In genomic region chr4:148162554-148162953, GRCh38 we compare ENCODE assay signal across 19 cellular contexts.
DNase-seq lines count a peak whose midpoint lies in the region; ATAC-seq and TF ChIP-seq lines count a peak whose summit lies in the region.
"Had no signal": no experiment of that assay in that cellular context is flagged by ENCODE, and none has a peak within 500 bp of the region (broad histone marks: within the 10 kb centered on the region; RNA-seq: fewer than 3 reads in every experiment).

No MANE protein-coding gene starts in this region.

- H3K27me3 ChIP-seq in hepatocyte (no peaks in the 10 kb centered on the region), Peyer's patch (no peaks in the 10 kb centered on the region)

- no peaks in the 10 kb centered on the region for H4K20me1 ChIP-seq in hepatocyte (ENCODE audit: insufficient read depth, poor library complexity, severe bottlenecking)

- H3K27ac ChIP-seq in hepatocyte (no peak overlapping the region), Peyer's patch (peak overlapping the region in 1 of 4 donors; percentile 41)

- H3K9me3 ChIP-seq in hepatocyte (ENCODE audit: low read depth): no peaks in the 10 kb centered on the region
- H3K9me3 ChIP-seq in Peyer's patch: no peaks in the 10 kb centered on the region

- H3K4me2 ChIP-seq in hepatocyte: no peak overlapping the region

- H3K4me3 ChIP-seq in hepatocyte: no peak overlapping the region
- no peak overlapping the region for H3K4me3 ChIP-seq in Peyer's patch

- no peaks in the 10 kb centered on the region for H3K9me3 Mint-ChIP-seq in nephron progenitor cell
- no peaks in the 10 kb centered on the region for H3K9me3 Mint-ChIP-seq in T-helper 2 cell treated with Interferon-gamma antibody and Interleukin-4, amounts not matched to agents 5 μg/mL and 100 μg/mL, for 36 hours
- H3K9me3 Mint-ChIP-seq: CD14-positive monocyte had no signal

- peaks cover 75% of the 10 kb centered on the region for H3K4me1 Mint-ChIP-seq in nephron progenitor cell
- H3K4me1 Mint-ChIP-seq in T-helper 2 cell treated with Interferon-gamma antibody and Interleukin-4, amounts not matched to agents 5 μg/mL and 100 μg/mL, for 36 hours (ENCODE audit: low read depth): no peaks in the 10 kb centered on the region
- H3K4me1 Mint-ChIP-seq: B cell, CD14-positive monocyte had no signal

- peaks cover 27% of the 10 kb centered on the region for H3K4me1 ChIP-seq in hepatocyte (ENCODE audit: insufficient read depth)
- H3K4me1 ChIP-seq in Peyer's patch: peaks cover 0 to 27% (median 0%) of the 10 kb centered on the region in 4 donors

- H3K4me3 Mint-ChIP-seq in nephron progenitor cell: peak overlapping the region; percentile 1
- no peak overlapping the region for H3K4me3 Mint-ChIP-seq in T-helper 2 cell treated with Interferon-gamma antibody and Interleukin-4, amounts not matched to agents 5 μg/mL and 100 μg/mL, for 36 hours
- H3K4me3 Mint-ChIP-seq: B cell, CD14-positive monocyte had no signal

- DNase-seq in left ventricle myocardium superior: no peak
- no peak for DNase-seq in Right ventricle myocardium superior
- DNase-seq in hepatocyte (ENCODE audit: low spot score): peak; percentile 11
- DNase-seq in nephron progenitor cell: peak; percentile 10
- DNase-seq in Peyer's patch: no peak
- DNase-seq in occipital lobe (lab: John Stamatoyannopoulos, UW): no peak
- no peak for DNase-seq in T-helper 2 cell treated with Interferon-gamma antibody and Interleukin-4, amounts not matched to agents 5 μg/mL and 100 μg/mL, for 36 hours (ENCODE audit: low spot score)
- DNase-seq in HK-2 (ENCODE audit: unreplicated experiment): no peak
- DNase-seq: DMS53, GF-D8, Karpas-422, NCI-H1417, NCI-H187, NCI-H446 treated with DMSO at 0.1 percent for 48 hours, NCI-H526 treated with DMSO at 0.1 percent for 48 hours, OCI-M1, SHP77 treated with DMSO at 0.1 percent for 48 hours had no signal

- no peaks in the 10 kb centered on the region for H3K9me2 ChIP-seq in hepatocyte (replicated peaks; ENCODE audit: insufficient read depth)

- peak; percentile 50 for ATAC-seq in left ventricle myocardium superior
- no peak for ATAC-seq in Right ventricle myocardium superior (ENCODE audit: poor library complexity)

- 64% methylated on average over 5 of the region's 5 CpGs for WGBS in hepatocyte (ENCODE audit: low lambda C conversion rate, missing lambda C conversion rate)

- no peaks in the 10 kb centered on the region for H3K27me3 Mint-ChIP-seq in nephron progenitor cell (ENCODE audit: low read depth, poor library complexity)
- H3K27me3 Mint-ChIP-seq in T-helper 2 cell treated with Interferon-gamma antibody and Interleukin-4, amounts not matched to agents 5 μg/mL and 100 μg/mL, for 36 hours (ENCODE audit: low read depth): no peaks in the 10 kb centered on the region
- H3K27me3 Mint-ChIP-seq: B cell had no signal

- peak overlapping the region; percentile 95 for H3K27ac Mint-ChIP-seq in nephron progenitor cell
- H3K27ac Mint-ChIP-seq in T-helper 2 cell treated with Interferon-gamma antibody and Interleukin-4, amounts not matched to agents 5 μg/mL and 100 μg/mL, for 36 hours: no peak overlapping the region
- H3K27ac Mint-ChIP-seq: B cell had no signal

- H2AFZ ChIP-seq in hepatocyte: no peak overlapping the region

- no peaks in the 10 kb centered on the region for H3K36me3 Mint-ChIP-seq in nephron progenitor cell (ENCODE audit: low read depth)
- no peaks in the 10 kb centered on the region for H3K36me3 Mint-ChIP-seq in T-helper 2 cell treated with Interferon-gamma antibody and Interleukin-4, amounts not matched to agents 5 μg/mL and 100 μg/mL, for 36 hours (ENCODE audit: low read depth)
- H3K36me3 Mint-ChIP-seq: CD14-positive monocyte had no signal

- no peak for TF ChIP-seq POLR2A in Peyer's patch (IDR thresholded peaks at IDR 0.05)

- H3K36me3 ChIP-seq in hepatocyte (replicated peaks; ENCODE audit: insufficient read depth, low read depth) (no peaks in the 10 kb centered on the region), Peyer's patch (no peaks in the 10 kb centered on the region)

- H3K79me2 ChIP-seq in hepatocyte: no peaks in the 10 kb centered on the region

- intact Hi-C loops in left ventricle myocardium superior (cut with micrococcal nuclease) (no loop called here), Right ventricle myocardium superior (cut with DNase I) (no loop called here)

- TF ChIP-seq CTCF in hepatocyte (IDR thresholded peaks at IDR 0.05; ENCODE audit: poor library complexity) (no peak), nephron progenitor cell (IDR thresholded peaks at IDR 0.05) (no peak), Peyer's patch (IDR thresholded peaks at IDR 0.05) (no peak)

Comparison
In these comparisons a context has a peak if more than half of its experiments do, and no peak if none do; other contexts are left out.
1. DNase-seq: peak in hepatocyte (single experiment) and nephron progenitor cell (single experiment); none in left ventricle myocardium superior (single experiment), Right ventricle myocardium superior (single experiment), Peyer's patch (0 of 3), occipital lobe (single experiment), T-helper 2 cell treated with Interferon-gamma antibody and Interleukin-4, amounts not matched to agents 5 μg/mL and 100 μg/mL, for 36 hours (single experiment) and HK-2 (single experiment).